1 cellular context compared by ENCODE assay signal in genomic region chr1:56414728-56415224, GRCh38.
TF ChIP-seq lines count a peak whose summit lies in the region.

No MANE protein-coding gene starts in this region.

TF ChIP-seq in HepG2, 621 proteins besides CTCF, POLR2A, EP300 and RAD21 (continued from another document and continues in another):
- TF ChIP-seq ZNF414 (CRISPR knock-in tag; IDR thresholded peaks at IDR 0.05) = peak; percentile 83
- no peak for TF ChIP-seq RBFOX2 (IDR thresholded peaks at IDR 0.05; ENCODE audit: low read depth, low read length)
- TF ChIP-seq ARID2 (CRISPR knock-in tag; IDR thresholded peaks at IDR 0.05; ENCODE audit: borderline replicate concordance) = no peak; the same call in 1 of the 2 replicates
- TF ChIP-seq ZNF737 (CRISPR knock-in tag; IDR thresholded peaks at IDR 0.05; ENCODE audit: borderline replicate concordance) = no peak
- TF ChIP-seq ZNF451 (CRISPR knock-in tag; IDR thresholded peaks at IDR 0.05) = no peak
- no peak for TF ChIP-seq NFATC3 (CRISPR knock-in tag; IDR thresholded peaks at IDR 0.05)
- TF ChIP-seq KLF6 (CRISPR knock-in tag; IDR thresholded peaks at IDR 0.05) = no peak
- peak; percentile 98 for TF ChIP-seq ZNF503 (CRISPR knock-in tag; IDR thresholded peaks at IDR 0.05)
- TF ChIP-seq ZNF710 (CRISPR knock-in tag; IDR thresholded peaks at IDR 0.05; ENCODE audit: borderline replicate concordance) = 0 out of 2 replicates have a peak, but pooled peaks have one; percentile 27
- no peak; the same call in 1 of the 2 replicates for TF ChIP-seq SP4 (CRISPR knock-in tag; IDR thresholded peaks at IDR 0.05)
- no peak for TF ChIP-seq ZNF232 (CRISPR knock-in tag; IDR thresholded peaks at IDR 0.05; ENCODE audit: borderline replicate concordance)
- TF ChIP-seq MAF1 (CRISPR knock-in tag; IDR thresholded peaks at IDR 0.05; ENCODE audit: borderline replicate concordance) = no peak
- TF ChIP-seq ZNF790 (CRISPR knock-in tag; IDR thresholded peaks at IDR 0.05; ENCODE audit: borderline replicate concordance) = no peak
- TF ChIP-seq REPIN1 (CRISPR knock-in tag; IDR thresholded peaks at IDR 0.05; ENCODE audit: borderline replicate concordance, low read depth) = peak; percentile 76; the same call in 1 of the 2 replicates
- TF ChIP-seq HNRNPL (IDR thresholded peaks at IDR 0.05; ENCODE audit: low read depth, low read length) = no peak
- no peak for TF ChIP-seq ZNF337 (CRISPR knock-in tag; IDR thresholded peaks at IDR 0.05; ENCODE audit: borderline replicate concordance, low read depth)
- no peak for TF ChIP-seq HNRNPK (IDR thresholded peaks at IDR 0.05; ENCODE audit: low read depth, low read length, poor library complexity, severe bottlenecking)
- TF ChIP-seq ZNF335 (CRISPR knock-in tag; IDR thresholded peaks at IDR 0.05) = no peak
- no peak for TF ChIP-seq ZNF101 (CRISPR knock-in tag; IDR thresholded peaks at IDR 0.05; ENCODE audit: borderline replicate concordance, low read depth)
- TF ChIP-seq ZNF652 (CRISPR knock-in tag; IDR thresholded peaks at IDR 0.05; ENCODE audit: borderline replicate concordance, low read depth) = peak; percentile 45; the same call in 1 of the 2 replicates
- TF ChIP-seq ZNF282 (IDR thresholded peaks at IDR 0.05; ENCODE audit: partially characterized antibody) = no peak
- TF ChIP-seq ZSCAN30 (CRISPR knock-in tag; IDR thresholded peaks at IDR 0.05) = no peak
- peak; percentile 93; the same call in 1 of the 2 replicates for TF ChIP-seq TFDP1 (CRISPR knock-in tag; IDR thresholded peaks at IDR 0.05; ENCODE audit: borderline replicate concordance)
- TF ChIP-seq RORA (CRISPR knock-in tag; IDR thresholded peaks at IDR 0.05) = no peak
- TF ChIP-seq SKI (IDR thresholded peaks at IDR 0.05; ENCODE audit: partially characterized antibody) = peak; percentile 91
- no peak for TF ChIP-seq SNAPC2 (CRISPR knock-in tag; IDR thresholded peaks at IDR 0.05)
- peak; percentile 69 for TF ChIP-seq KDM3A (CRISPR knock-in tag; IDR thresholded peaks at IDR 0.05; ENCODE audit: low read depth)
- TF ChIP-seq ZFP90 (CRISPR knock-in tag; IDR thresholded peaks at IDR 0.05; ENCODE audit: borderline replicate concordance) = 0 out of 2 replicates have a peak, but pooled peaks have one; percentile 16
- TF ChIP-seq KMT2A (CRISPR knock-in tag; IDR thresholded peaks at IDR 0.05) = peak; percentile 62; the same call in 1 of the 2 replicates
- no peak for TF ChIP-seq ZNF333 (CRISPR knock-in tag; IDR thresholded peaks at IDR 0.05; ENCODE audit: borderline replicate concordance)
- TF ChIP-seq NFE2L2 (IDR thresholded peaks at IDR 0.05; ENCODE audit: low read length) = no peak
- peak; percentile 84; the same call in 1 of the 2 replicates for TF ChIP-seq ZNF691 (CRISPR knock-in tag; IDR thresholded peaks at IDR 0.05; ENCODE audit: borderline replicate concordance, low read depth)
- TF ChIP-seq ARID4A (CRISPR knock-in tag; IDR thresholded peaks at IDR 0.05; ENCODE audit: borderline replicate concordance) = peak; percentile 63; the same call in 1 of the 2 replicates
- TF ChIP-seq MLXIP (CRISPR knock-in tag; IDR thresholded peaks at IDR 0.05; ENCODE audit: borderline replicate concordance) = no peak
- TF ChIP-seq CCDC6 (CRISPR knock-in tag; IDR thresholded peaks at IDR 0.05) = no peak
- peak; percentile 93 for TF ChIP-seq MAX (IDR thresholded peaks at IDR 0.05)
- 0 out of 2 replicates have a peak, but pooled peaks have one; percentile 55 for TF ChIP-seq CREB3 (CRISPR knock-in tag; IDR thresholded peaks at IDR 0.05)
- no peak for TF ChIP-seq ZBTB49 (CRISPR knock-in tag; IDR thresholded peaks at IDR 0.05; ENCODE audit: borderline replicate concordance)
- TF ChIP-seq TFAP4 (IDR thresholded peaks at IDR 0.05; ENCODE audit: borderline replicate concordance, low read depth) = peak; percentile 94
